ENCODE assay signal across 16 cellular contexts in the genomic region with DNA sequence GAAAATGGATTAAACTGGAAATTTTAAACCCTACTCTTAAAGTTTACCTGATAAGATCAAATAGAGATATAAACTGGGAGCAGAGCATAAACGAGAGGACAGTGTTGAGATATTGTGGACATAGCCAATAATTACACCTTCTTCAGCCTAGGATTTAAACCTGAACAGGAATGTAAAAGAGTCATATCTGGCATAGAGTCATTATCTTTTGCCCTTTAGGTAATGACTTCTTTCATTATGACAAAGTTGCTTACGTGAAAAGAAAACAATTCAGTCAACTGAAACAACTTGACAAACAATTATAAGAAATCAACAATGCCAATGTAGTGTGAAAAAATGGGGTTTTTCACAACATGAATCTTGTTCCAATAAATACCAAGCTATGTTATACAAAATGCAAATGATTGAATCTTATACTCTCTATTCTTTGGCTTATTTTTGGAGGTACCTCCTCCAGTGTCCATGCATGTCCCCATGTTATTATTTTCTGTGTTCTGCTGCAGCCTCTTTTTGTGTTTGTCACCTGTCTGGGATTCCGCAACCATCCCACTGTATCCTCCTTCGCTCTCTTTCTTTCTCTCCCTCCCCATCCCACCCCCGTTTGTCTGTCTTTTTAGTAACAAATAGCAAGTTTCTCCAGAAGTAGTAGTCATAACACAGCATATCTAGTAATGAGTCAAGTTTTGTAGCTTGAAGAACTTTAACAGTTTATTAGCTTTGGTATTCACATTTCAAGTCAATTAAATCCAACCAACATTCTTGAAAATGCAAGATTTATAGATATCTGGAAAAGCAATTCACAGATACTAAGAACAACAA.
"Had no signal": no experiment of that assay in that cellular context is flagged by ENCODE, and none has a peak within 500 bp of the region (broad histone marks: within the 10 kb centered on the region; RNA-seq: fewer than 3 reads in every experiment).

No MANE protein-coding gene starts in this region.

- H3K36me3 Mint-ChIP-seq: natural killer cell, type B pancreatic cell had no signal

- H3K27ac Mint-ChIP-seq: effector memory CD8-positive, alpha-beta T cell; natural killer cell; type B pancreatic cell had no signal

- H3K4me3 Mint-ChIP-seq: effector memory CD8-positive, alpha-beta T cell; natural killer cell; neural crest cell; type B pancreatic cell had no signal

- DNase-seq: effector memory CD8-positive, alpha-beta T cell; gastrocnemius medialis; heart right ventricle; hypothalamus; kidney glomerular epithelial cell; mammary epithelial cell; mucosa of descending colon; natural killer cell; posterior cingulate gyrus; stimulated activated CD4-positive, alpha-beta T cell treated with anti-CD3 and anti-CD28 coated beads, Interleukin-2, amount 100 ng/mL, for 48 hours; stimulated activated naive CD8-positive, alpha-beta T cell treated with anti-CD3 and anti-CD28 coated beads, Interleukin-15, Interleukin-2, amounts not matched to agents 100 U/mL and 50 U/mL, for 24 hours; thyroid gland; uterus had no signal

- ATAC-seq: effector memory CD8-positive, alpha-beta T cell; gastrocnemius medialis; heart right ventricle; mucosa of descending colon; natural killer cell; sciatic nerve; stimulated activated naive CD8-positive, alpha-beta T cell treated with anti-CD3 and anti-CD28 coated beads, Interleukin-15, Interleukin-2, amounts not matched to agents 100 U/mL and 50 U/mL, for 24 hours had no signal

- H3K27me3 Mint-ChIP-seq: effector memory CD8-positive, alpha-beta T cell; type B pancreatic cell had no signal

- H3K4me1 Mint-ChIP-seq: natural killer cell had no signal

- H3K9me3 Mint-ChIP-seq: effector memory CD8-positive, alpha-beta T cell; natural killer cell had no signal
